In the genomic region with DNA sequence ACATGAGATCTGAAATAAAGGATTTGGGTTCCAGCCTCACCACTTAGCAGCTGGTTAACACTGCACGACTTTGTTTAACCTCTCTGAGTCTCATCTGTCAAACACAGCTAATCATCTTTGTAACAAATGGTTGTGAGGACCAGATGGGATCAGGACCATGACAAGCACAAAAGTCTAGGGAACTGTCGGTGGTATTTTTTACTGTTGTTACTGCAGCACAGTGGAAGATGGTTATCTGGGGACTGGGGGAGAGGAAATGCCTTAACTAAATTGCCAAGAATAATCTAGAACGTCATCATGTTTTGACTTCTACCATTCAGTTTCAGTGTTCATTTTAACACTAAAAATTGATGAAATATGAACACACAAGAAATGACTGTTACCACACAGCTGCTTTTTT, we compare ENCODE assay signal across 26 cellular contexts.
A peak's percentile ranks its signal among the peaks of the same experiment; 100 is the strongest.
DNase-seq lines count a peak whose midpoint lies in the region; ATAC-seq and TF ChIP-seq lines count a peak whose summit lies in the region.
"Had no signal": no experiment of that assay in that cellular context is flagged by ENCODE, and none has a peak within 500 bp of the region (broad histone marks: within the 10 kb centered on the region; RNA-seq: fewer than 3 reads in every experiment).

No MANE protein-coding gene starts in this region.

- POLR2A ChIA-PET in WTC11 (lab: Charles Lee) = no interaction called here

- TF ChIP-seq CTCF in WTC11 (IDR thresholded peaks at IDR 0.05) (no peak), glutamatergic neuron (IDR thresholded peaks at IDR 0.05; ENCODE audit: partially characterized antibody, unreplicated experiment) (no peak), testis (IDR thresholded peaks at IDR 0.05) (no peak), gastrocnemius medialis (IDR thresholded peaks at IDR 0.05 in 4 of 5, conservative IDR thresholded peaks at IDR 0.05 in 1 of 5) (no peak)

- in situ Hi-C loops in gastrocnemius medialis (cut with MboI; ENCODE audit: low sequenced_read_pairs in 4 of 4) = loop anchor here in 1 of 4 donors (10.0 kb wide), 1 partner anchor 198 kb away; no protein-coding TSS in a partner anchor

- no peak overlapping the region for H3K18ac ChIP-seq in neuronal stem cell (ENCODE audit: low read length)

- H3K79me1 ChIP-seq in neuronal stem cell (ENCODE audit: low read depth, low read length) = no peaks in the 10 kb centered on the region

- H2BK12ac ChIP-seq in neuronal stem cell (ENCODE audit: low read length) = no peak overlapping the region

- H3K36me3 ChIP-seq in testis (ENCODE audit: low read depth, missing control alignments) (no peaks in the 10 kb centered on the region), neuronal stem cell (replicated peaks in 1 of 2; ENCODE audit: control insufficient read depth in 2 of 2, insufficient read depth in 2 of 2, low read length in 2 of 2) (peaks cover 6 to 89% of the 10 kb centered on the region in 2 donors), gastrocnemius medialis (peaks cover 0 to 4% of the 10 kb centered on the region in 2 donors)

- H3K4ac ChIP-seq in neuronal stem cell (ENCODE audit: low read length) = no peak overlapping the region

- no peak overlapping the region for H4K91ac ChIP-seq in neuronal stem cell (ENCODE audit: low read depth, low read length, poor library complexity)

- WGBS in testis, 2 donors = 47 to 55% methylated on average over 3 of the region's 3 CpGs
- WGBS in neuronal stem cell (ENCODE audit: extremely low coverage in 2 of 2, insufficient read length in 2 of 2, insufficient replicate concordance in 1 of 2), 2 donors = no CpG with 5 or more reads among the region's 3 CpGs

- H3K27ac ChIP-seq in testis (no peak overlapping the region), neuronal stem cell (replicated peaks; ENCODE audit: low read length) (no peak overlapping the region), gastrocnemius medialis (no peak overlapping the region)
- H3K27ac ChIP-seq: C4-2B, coronary artery, HL-60, psoas muscle, VCaP had no signal

- H3K27ac Mint-ChIP-seq in activated CD4-positive, alpha-beta T cell treated with anti-CD3 and anti-CD28 coated beads, Interleukin-2, amount 10 ng/mL, durations not matched to agents 24 days and 14 days = no peak overlapping the region
- H3K27ac Mint-ChIP-seq in WTC11 (peak overlapping the region; percentile 30; the same call in 1 of the 2 replicates), glutamatergic neuron (ENCODE audit: unreplicated experiment) (peak overlapping the region; percentile 87)
- H3K27ac Mint-ChIP-seq: activated CD8-positive, alpha-beta T cell treated with anti-CD3 and anti-CD28 coated beads, Interleukin-2, amount 10 ng/mL, durations not matched to agents 7 days and 5 days; activated naive CD8-positive, alpha-beta T cell; IgD-negative memory B cell; nephron had no signal

- H3K23ac ChIP-seq in neuronal stem cell (ENCODE audit: low read depth, low read length, poor library complexity) = no peak overlapping the region

- DNase-seq in activated CD4-positive, alpha-beta T cell treated with anti-CD3 and anti-CD28 coated beads, Interleukin-2, amount 10 ng/mL, durations not matched to agents 24 days and 14 days = peak; percentile 51
- DNase-seq in activated CD4-positive, alpha-beta T cell treated with anti-CD3 and anti-CD28 coated beads for 1 hour = no peak
- DNase-seq in WTC11 (ENCODE audit: low spot score) = no peak
- no peak for DNase-seq in glutamatergic neuron
- no peak for DNase-seq in testis
- DNase-seq in neuronal stem cell (ENCODE audit: low spot score) = no peak
- DNase-seq in gastrocnemius medialis = no peak
- DNase-seq: activated CD8-positive, alpha-beta T cell treated with anti-CD3 and anti-CD28 coated beads, Interleukin-2, amount 10 ng/mL, durations not matched to agents 7 days and 5 days; activated T-cell treated with anti-CD3 and anti-CD28 coated beads, Interleukin-2, amount 50 U/mL, for 48 hours; foreskin melanocyte; GF-D8; MM.1S; NCI-H1930; NCI-H510A; psoas muscle; SHP77; stimulated activated CD4-positive, alpha-beta T cell treated with anti-CD3 and anti-CD28 coated beads, Interleukin-4, amount 100 ng/mL, for 4 hours had no signal

- no peak overlapping the region for H3K4me3 Mint-ChIP-seq in activated CD4-positive, alpha-beta T cell treated with anti-CD3 and anti-CD28 coated beads, Interleukin-2, amount 10 ng/mL, durations not matched to agents 24 days and 14 days
- H3K4me3 Mint-ChIP-seq in WTC11 = no peak overlapping the region
- peak overlapping the region; percentile 65 for H3K4me3 Mint-ChIP-seq in glutamatergic neuron (ENCODE audit: unreplicated experiment)
- H3K4me3 Mint-ChIP-seq: activated CD8-positive, alpha-beta T cell treated with anti-CD3 and anti-CD28 coated beads, Interleukin-2, amount 10 ng/mL, durations not matched to agents 7 days and 5 days; activated naive CD8-positive, alpha-beta T cell; IgD-negative memory B cell; nephron had no signal

- no peak overlapping the region for H2AK5ac ChIP-seq in neuronal stem cell (ENCODE audit: low read depth, low read length)

- no peaks in the 10 kb centered on the region for H3K27me3 Mint-ChIP-seq in activated CD4-positive, alpha-beta T cell treated with anti-CD3 and anti-CD28 coated beads, Interleukin-2, amount 10 ng/mL, durations not matched to agents 24 days and 14 days
- H3K27me3 Mint-ChIP-seq in WTC11 (ENCODE audit: low read depth) (no peaks in the 10 kb centered on the region), glutamatergic neuron (ENCODE audit: unreplicated experiment) (peaks cover 8% of the 10 kb centered on the region)
- H3K27me3 Mint-ChIP-seq: activated naive CD8-positive, alpha-beta T cell; IgD-negative memory B cell had no signal

- no peak for ATAC-seq in WTC11
- ATAC-seq in GM21529 (IDR thresholded peaks at IDR 0.05; ENCODE audit: unreplicated experiment) = no peak
- ATAC-seq in gastrocnemius medialis = no peak
- ATAC-seq: activated CD8-positive, alpha-beta T cell treated with anti-CD3 and anti-CD28 coated beads, Interleukin-2, amount 10 ng/mL, durations not matched to agents 7 days and 5 days; GM12878 had no signal

- H3K9me3 ChIP-seq in testis (no peaks in the 10 kb centered on the region), neuronal stem cell (replicated peaks in 1 of 2; ENCODE audit: control insufficient read depth in 2 of 2, insufficient read depth in 1 of 2, low read depth in 1 of 2, low read length in 2 of 2) (no peaks in the 10 kb centered on the region), gastrocnemius medialis (no peaks in the 10 kb centered on the region)
- H3K9me3 ChIP-seq: psoas muscle had no signal

- no peak overlapping the region for H4K8ac ChIP-seq in neuronal stem cell (ENCODE audit: low read depth, low read length)

- intact Hi-C loops in activated CD4-positive, alpha-beta T cell treated with anti-CD3 and anti-CD28 coated beads, Interleukin-2, amount 10 ng/mL, durations not matched to agents 24 days and 14 days (cut with micrococcal nuclease) = no loop called here
- intact Hi-C loops in testis (cut with DNase I; ENCODE audit: low total_unique reads) (loop anchor here (10.0 kb wide), 1 partner anchor 268 kb away; no protein-coding TSS in a partner anchor), gastrocnemius medialis (cut with DNase I; ENCODE audit: low total_unique reads) (no loop called here)

- H3K9me3 Mint-ChIP-seq in activated CD4-positive, alpha-beta T cell treated with anti-CD3 and anti-CD28 coated beads, Interleukin-2, amount 10 ng/mL, durations not matched to agents 24 days and 14 days = no peaks in the 10 kb centered on the region
- H3K9me3 Mint-ChIP-seq in WTC11 = no peaks in the 10 kb centered on the region
- H3K9me3 Mint-ChIP-seq in glutamatergic neuron (ENCODE audit: unreplicated experiment) = peaks cover 11% of the 10 kb centered on the region
- H3K9me3 Mint-ChIP-seq: nephron had no signal

- H3K27me3 ChIP-seq in testis = no peaks in the 10 kb centered on the region
- no peaks in the 10 kb centered on the region for H3K27me3 ChIP-seq in neuronal stem cell (ENCODE audit: control insufficient read depth in 3 of 3, insufficient read depth in 3 of 3, low read depth in 1 of 3, low read length in 3 of 3)
- no peaks in the 10 kb centered on the region for H3K27me3 ChIP-seq in gastrocnemius medialis

- H3K4me1 ChIP-seq in testis = no peaks in the 10 kb centered on the region
- H3K4me1 ChIP-seq in neuronal stem cell (ENCODE audit: control insufficient read depth in 2 of 2, insufficient read depth in 1 of 2, low read depth in 1 of 2, low read length in 2 of 2) = no peaks in the 10 kb centered on the region
- no peaks in the 10 kb centered on the region for H3K4me1 ChIP-seq in gastrocnemius medialis
- H3K4me1 ChIP-seq: psoas muscle had no signal

- H2AFZ ChIP-seq in neuronal stem cell (ENCODE audit: low read length) = no peak overlapping the region

- no peak overlapping the region for H3K14ac ChIP-seq in neuronal stem cell (ENCODE audit: low read length)

- no peak for TF ChIP-seq POLR2A in testis (IDR thresholded peaks at IDR 0.05)
- no peak for TF ChIP-seq POLR2A in gastrocnemius medialis (IDR thresholded peaks at IDR 0.05)

- H2BK5ac ChIP-seq in neuronal stem cell (ENCODE audit: low read length) = no peak overlapping the region

- H3K4me2 ChIP-seq in neuronal stem cell (ENCODE audit: insufficient read depth, low read length, poor library complexity, severe bottlenecking) = no peak overlapping the region

- H3K9ac ChIP-seq in neuronal stem cell (ENCODE audit: low read depth, low read length, poor library complexity) = no peak overlapping the region

- CTCF ChIA-PET in WTC11 (lab: Charles Lee) = interaction anchor here (1.4 kb wide), 1 partner anchor 18 kb away, joined by 3 read pairs; no protein-coding TSS in a partner anchor

- H2BK15ac ChIP-seq in neuronal stem cell (ENCODE audit: low read length) = no peak overlapping the region

- peaks cover 8% of the 10 kb centered on the region for H3K4me1 Mint-ChIP-seq in activated CD4-positive, alpha-beta T cell treated with anti-CD3 and anti-CD28 coated beads, Interleukin-2, amount 10 ng/mL, durations not matched to agents 24 days and 14 days
- H3K4me1 Mint-ChIP-seq in WTC11 (no peaks in the 10 kb centered on the region), glutamatergic neuron (ENCODE audit: low read depth, unreplicated experiment) (peaks cover 49% of the 10 kb centered on the region)
- H3K4me1 Mint-ChIP-seq: IgD-negative memory B cell had no signal

- no peak overlapping the region for H2BK120ac ChIP-seq in neuronal stem cell (ENCODE audit: low read depth, low read length)

- no peak overlapping the region for H3K4me3 ChIP-seq in testis
- no peak overlapping the region for H3K4me3 ChIP-seq in neuronal stem cell (ENCODE audit: low read length in 2 of 2)
- no peak overlapping the region for H3K4me3 ChIP-seq in gastrocnemius medialis
- H3K4me3 ChIP-seq: coronary artery, GM12878, psoas muscle had no signal

- H3K36me3 Mint-ChIP-seq in activated CD4-positive, alpha-beta T cell treated with anti-CD3 and anti-CD28 coated beads, Interleukin-2, amount 10 ng/mL, durations not matched to agents 24 days and 14 days (ENCODE audit: low read depth) = no peaks in the 10 kb centered on the region
- peaks cover 35% of the 10 kb centered on the region for H3K36me3 Mint-ChIP-seq in WTC11
- H3K36me3 Mint-ChIP-seq in glutamatergic neuron (ENCODE audit: unreplicated experiment) = peaks cover 5% of the 10 kb centered on the region
- H3K36me3 Mint-ChIP-seq: IgD-negative memory B cell had no signal
